Comparison of ENCODE assay signal across 14 cellular contexts in genomic region chr21:45300786-45301520, GRCh38. TPM values are rescaled to one million over a fixed set of nuclear protein-coding genes. Genes with fewer than 3 reads are reported as not detected.
DNase-seq lines count a peak whose midpoint lies in the region; ATAC-seq and TF ChIP-seq lines count a peak whose summit lies in the region.
"Had no signal": no experiment of that assay in that cellular context is flagged by ENCODE, and none has a peak within 500 bp of the region (broad histone marks: within the 10 kb centered on the region; RNA-seq: fewer than 3 reads in every experiment).

No MANE protein-coding gene starts in this region.

- peak in 1 of 3 donors; percentile 4 for DNase-seq in T-helper 17 cell
- peak; percentile 29 to 74 for DNase-seq in left lung
- DNase-seq in A172 (ENCODE audit: low spot score) = no peak
- no peak for DNase-seq in pons (ENCODE audit: low spot score)
- DNase-seq: activated naive CD4-positive, alpha-beta T cell treated with anti-CD3 and anti-CD28 coated beads for 36 hours; AML-193; foreskin melanocyte; NCI-H2081 treated with DMSO at 0.1 percent for 48 hours; SW 1271 had no signal

- no peak for TF ChIP-seq CTCF in left lung (IDR thresholded peaks at IDR 0.05)

- intact Hi-C loops in left lung (cut with DNase I) = no loop called here

- H3K27ac Mint-ChIP-seq in T-helper 17 cell = peak overlapping the region; percentile 84
- H3K27ac Mint-ChIP-seq: activated naive CD4-positive, alpha-beta T cell treated with anti-CD3 and anti-CD28 coated beads for 36 hours had no signal

- H3K27me3 ChIP-seq in BLaER1 treated with 17β-estradiol and CSF1 and Interleukin-3, amounts not matched to agents 10 nM and 100 nM = 0 out of 22 replicates have a peak, but pooled peaks cover 0 to 4% (median 0%) of the 10 kb centered on the region in 11 experiments
- no peaks in the 10 kb centered on the region for H3K27me3 ChIP-seq in left lung
- H3K27me3 ChIP-seq in rectal smooth muscle tissue (ENCODE audit: control insufficient read depth, insufficient read depth, low read length) = peaks cover 3% of the 10 kb centered on the region

- H3K4me3 Mint-ChIP-seq in T-helper 17 cell = no peak overlapping the region
- H3K4me3 Mint-ChIP-seq: activated naive CD4-positive, alpha-beta T cell treated with anti-CD3 and anti-CD28 coated beads for 36 hours had no signal

- H3K36me3 Mint-ChIP-seq in T-helper 17 cell (ENCODE audit: low read depth) = no peaks in the 10 kb centered on the region

- no peaks in the 10 kb centered on the region for H3K27me3 Mint-ChIP-seq in T-helper 17 cell

- peaks cover 7% of the 10 kb centered on the region for H3K4me1 Mint-ChIP-seq in T-helper 17 cell

- peak overlapping the region; percentile 56 to 89 (median 76); a peak in 21 of 22 replicates for H3K4me2 ChIP-seq in BLaER1 treated with 17β-estradiol and CSF1 and Interleukin-3, amounts not matched to agents 10 nM and 100 nM

- no peak for ATAC-seq in T-helper 17 cell
- ATAC-seq in left lung = no peak
- ATAC-seq in GM21381 (IDR thresholded peaks at IDR 0.05; ENCODE audit: unreplicated experiment) = no peak
- ATAC-seq in HG03025 (IDR thresholded peaks at IDR 0.05; ENCODE audit: low FRiP score, unreplicated experiment) = no peak
- ATAC-seq: left lobe of liver had no signal

- peak overlapping the region in 6 of 11 experiments; percentile 1 to 70 (median 58); a peak in 6 of 22 replicates for H3K9ac ChIP-seq in BLaER1 treated with 17β-estradiol and CSF1 and Interleukin-3, amounts not matched to agents 10 nM and 100 nM
- H3K9ac ChIP-seq in rectal smooth muscle tissue (ENCODE audit: low read length) = no peak overlapping the region

- no peaks in the 10 kb centered on the region for H3K36me3 ChIP-seq in BLaER1 treated with 17β-estradiol and CSF1 and Interleukin-3, amounts not matched to agents 10 nM and 100 nM
- no peaks in the 10 kb centered on the region for H3K36me3 ChIP-seq in left lung
- no peaks in the 10 kb centered on the region for H3K36me3 ChIP-seq in rectal smooth muscle tissue (ENCODE audit: control insufficient read depth, insufficient read depth, low read length)

- peaks cover 0 to 17% (median 12%) of the 10 kb centered on the region in 11 experiments; a peak in 17 of 22 replicates for H3K9me3 ChIP-seq in BLaER1 treated with 17β-estradiol and CSF1 and Interleukin-3, amounts not matched to agents 10 nM and 100 nM (replicated peaks in 1 of 11)
- H3K9me3 ChIP-seq in T-helper 17 cell (ENCODE audit: control insufficient read depth, low read length, poor library complexity, severe bottlenecking) = no peaks in the 10 kb centered on the region
- no peaks in the 10 kb centered on the region for H3K9me3 ChIP-seq in left lung

- peak overlapping the region in 5 of 11 experiments; percentile 47 to 81 (median 77); a peak in 7 of 22 replicates for H3K27ac ChIP-seq in BLaER1 treated with 17β-estradiol and CSF1 and Interleukin-3, amounts not matched to agents 10 nM and 100 nM
- H3K27ac ChIP-seq in left lung (peak overlapping the region; percentile 76 to 85), rectal smooth muscle tissue (ENCODE audit: low read depth, low read length) (peak overlapping the region; percentile 93)

- H4K20me1 ChIP-seq in BLaER1 treated with 17β-estradiol and CSF1 and Interleukin-3, amounts not matched to agents 10 nM and 100 nM = no peaks in the 10 kb centered on the region; a peak in 1 of 22 replicates

- peaks cover 20 to 65% (median 59%) of the 10 kb centered on the region in 10 experiments for H3K4me1 ChIP-seq in BLaER1 treated with 17β-estradiol and CSF1 and Interleukin-3, amounts not matched to agents 10 nM and 100 nM
- H3K4me1 ChIP-seq in left lung (peaks cover 14 to 30% of the 10 kb centered on the region in 2 donors), rectal smooth muscle tissue (ENCODE audit: control insufficient read depth, insufficient read depth, low read length) (peaks cover 19% of the 10 kb centered on the region)

- H3K4me3 ChIP-seq in BLaER1 treated with 17β-estradiol and CSF1 and Interleukin-3, amounts not matched to agents 10 nM and 100 nM = no peak overlapping the region
- H3K4me3 ChIP-seq in left lung (no peak overlapping the region), rectal smooth muscle tissue (ENCODE audit: low read length) (no peak overlapping the region)

RNA-seq across cellular contexts. Expression of gene POFUT2, which starts 13.3 kb away (rescaled TPM):
- total RNA-seq in T-helper 17 cell (10 to 100 TPM; 48.5 to 66.4 TPM), left lung (10 to 100 TPM; 31.6 to 35.1 TPM)
- total RNA-seq in A172 (2014; rRNA removed; shearing (Covaris generic)) = 31.0 and 31.9 TPM in 2 replicates

Comparison
In these comparisons a context has a peak if more than half of its experiments do, and no peak if none do; other contexts are left out.
1. DNase-seq: peak in left lung (2 of 2); none in A172 (single experiment) and pons (single experiment).